ENCODE assay signal across 19 cellular contexts in genomic region chr1:100643430-100644196, GRCh38.
DNase-seq lines count a peak whose midpoint lies in the region; ATAC-seq, FAIRE-seq and TF ChIP-seq lines count a peak whose summit lies in the region.
"Had no signal": no experiment of that assay in that cellular context is flagged by ENCODE, and none has a peak within 500 bp of the region (broad histone marks: within the 10 kb centered on the region; RNA-seq: fewer than 3 reads in every experiment).

No MANE protein-coding gene starts in this region.

- no peaks in the 10 kb centered on the region for H3K27me3 Mint-ChIP-seq in astrocyte (ENCODE audit: low read depth, unreplicated experiment)

- no peak overlapping the region for H3K27ac Mint-ChIP-seq in astrocyte (ENCODE audit: unreplicated experiment)
- H3K27ac Mint-ChIP-seq: activated T-helper 17 cell treated with anti-CD3 and anti-CD28 coated beads, Interleukin-2, amount 50 U/mL, for 72 hours; GM23338; naive thymus-derived CD8-positive, alpha-beta T cell had no signal

- H3K79me2 ChIP-seq in astrocyte (ENCODE audit: insufficient read depth, low read length), result no peaks in the 10 kb centered on the region

- peak; percentile 83 to 95 (median 90) for ATAC-seq in pancreas
- ATAC-seq in HG03196 (IDR thresholded peaks at IDR 0.05; ENCODE audit: unreplicated experiment), result no peak
- ATAC-seq: activated T-helper 17 cell treated with anti-CD3 and anti-CD28 coated beads, Interleukin-2, amount 50 U/mL, for 72 hours; GM23338; naive thymus-derived CD8-positive, alpha-beta T cell had no signal

- H3K9me3 ChIP-seq in astrocyte (ENCODE audit: insufficient read depth, low read depth, low read length) (no peaks in the 10 kb centered on the region), left ventricle myocardium inferior (replicated peaks) (peaks cover 15% of the 10 kb centered on the region), pancreas (no peaks in the 10 kb centered on the region)

- H3K36me3 Mint-ChIP-seq in astrocyte (ENCODE audit: low read depth, unreplicated experiment), result no peaks in the 10 kb centered on the region

- H3K36me3 ChIP-seq in astrocyte (ENCODE audit: insufficient read depth, low read length) (no peaks in the 10 kb centered on the region), left ventricle myocardium inferior (no peaks in the 10 kb centered on the region), pancreas (no peaks in the 10 kb centered on the region)

- intact Hi-C loops in left ventricle myocardium inferior (cut with micrococcal nuclease), result no loop called here
- intact Hi-C loops in pancreas (cut with DNase I), result no loop called here

- no peak overlapping the region for H3K4me3 ChIP-seq in astrocyte (ENCODE audit: insufficient read depth, low read depth, low read length)
- no peak overlapping the region for H3K4me3 ChIP-seq in left ventricle myocardium inferior
- H3K4me3 ChIP-seq in pancreas, result peak overlapping the region in 1 of 4 donors; percentile 23
- H3K4me3 ChIP-seq: GM23338 had no signal

- H3K27ac ChIP-seq in astrocyte (ENCODE audit: low read depth, low read length) (no peak overlapping the region), left ventricle myocardium inferior (replicated peaks) (peak overlapping the region; percentile 35), pancreas (peak overlapping the region in 2 of 4 donors; percentile 72 to 76)

- in situ Hi-C loops in Caki2 (cut with HindIII; ENCODE audit: low pct_unique_long_range_greater_than_20kb, low sequenced_read_pairs), result no loop called here

- H3K27me3 ChIP-seq in astrocyte (ENCODE audit: insufficient read depth, low read length), result no peaks in the 10 kb centered on the region
- H3K27me3 ChIP-seq in left ventricle myocardium inferior (ENCODE audit: low read depth), result no peaks in the 10 kb centered on the region
- H3K27me3 ChIP-seq in pancreas, result no peaks in the 10 kb centered on the region

- peak; percentile 43 for DNase-seq in Caki2 (ENCODE audit: low read depth)
- DNase-seq in astrocyte (ENCODE audit: low read depth), result peak; percentile 57
- no peak for DNase-seq in left ventricle myocardium inferior
- peak in 3 of 6 donors; percentile 16 to 32 (median 21) for DNase-seq in pancreas
- no peak for DNase-seq in mucosa of gallbladder (ENCODE audit: low spot score)
- no peak for DNase-seq in NCI-H69 (lab: John Stamatoyannopoulos, UW)
- no peak for DNase-seq in GF-D8 (lab: John Stamatoyannopoulos, UW)
- DNase-seq: activated CD4-positive, alpha-beta T cell treated with anti-CD3 and anti-CD28 coated beads, Interleukin-2, amount 50 U/mL, for 48 hours; AML-193; anterior cingulate cortex; effector CD8-positive, alpha-beta T cell; naive thymus-derived CD8-positive, alpha-beta T cell; NCI-H2171 treated with DMSO at 0.1 percent for 48 hours; SHP77 treated with DMSO at 0.1 percent for 48 hours; stimulated activated naive CD4-positive, alpha-beta T cell; T-helper 9 cell had no signal

- H3K4me1 Mint-ChIP-seq in astrocyte (ENCODE audit: low read depth, unreplicated experiment), result peaks cover 6% of the 10 kb centered on the region
- H3K4me1 Mint-ChIP-seq: activated T-helper 17 cell treated with anti-CD3 and anti-CD28 coated beads, Interleukin-2, amount 50 U/mL, for 72 hours; GM23338; naive thymus-derived CD8-positive, alpha-beta T cell had no signal

- H3K4me1 ChIP-seq in astrocyte (ENCODE audit: insufficient read depth, low read length) (no peaks in the 10 kb centered on the region), left ventricle myocardium inferior (peaks cover 10% of the 10 kb centered on the region), pancreas (peaks cover 5 to 19% (median 9%) of the 10 kb centered on the region in 3 donors)

- H3K9ac ChIP-seq in astrocyte (ENCODE audit: low read length), result no peak overlapping the region

- no peaks in the 10 kb centered on the region for H4K20me1 ChIP-seq in astrocyte (ENCODE audit: insufficient read depth, low read length)

- H3K4me3 Mint-ChIP-seq in astrocyte (ENCODE audit: unreplicated experiment), result no peak overlapping the region
- H3K4me3 Mint-ChIP-seq: activated T-helper 17 cell treated with anti-CD3 and anti-CD28 coated beads, Interleukin-2, amount 50 U/mL, for 72 hours; GM23338; naive thymus-derived CD8-positive, alpha-beta T cell had no signal

- H2AFZ ChIP-seq in astrocyte (ENCODE audit: low read depth, low read length), result no peak overlapping the region
- H2AFZ ChIP-seq: GM23338 had no signal

- H3K4me2 ChIP-seq in astrocyte (ENCODE audit: low read length), result no peak overlapping the region
- H3K4me2 ChIP-seq: GM23338 had no signal

- H3K9me3 Mint-ChIP-seq in astrocyte (ENCODE audit: unreplicated experiment), result peaks cover 1% of the 10 kb centered on the region

- no peak for FAIRE-seq in astrocyte (lab: Jason Lieb, UNC)
- FAIRE-seq in pancreas (lab: Jason Lieb, UNC), result peak; percentile 34

- TF ChIP-seq CTCF in astrocyte (IDR thresholded peaks at IDR 0.05; ENCODE audit: insufficient read depth, low read depth, low read length) (no peak), left ventricle myocardium inferior (IDR thresholded peaks at IDR 0.05; ENCODE audit: borderline replicate concordance) (no peak), pancreas (IDR thresholded peaks at IDR 0.05) (no peak)

- 3 to 4% methylated on average over 4 of the region's 4 CpGs for WGBS in pancreas, 2 donors

Comparison
In these comparisons a context has a peak if more than half of its experiments do, and no peak if none do; other contexts are left out.
1. DNase-seq: peak in Caki2 (single experiment) and astrocyte (single experiment); none in left ventricle myocardium inferior (single experiment), mucosa of gallbladder (single experiment), NCI-H69 (single experiment) and GF-D8 (single experiment).